ENCODE assay signal across 9 cellular contexts in the genomic region with DNA sequence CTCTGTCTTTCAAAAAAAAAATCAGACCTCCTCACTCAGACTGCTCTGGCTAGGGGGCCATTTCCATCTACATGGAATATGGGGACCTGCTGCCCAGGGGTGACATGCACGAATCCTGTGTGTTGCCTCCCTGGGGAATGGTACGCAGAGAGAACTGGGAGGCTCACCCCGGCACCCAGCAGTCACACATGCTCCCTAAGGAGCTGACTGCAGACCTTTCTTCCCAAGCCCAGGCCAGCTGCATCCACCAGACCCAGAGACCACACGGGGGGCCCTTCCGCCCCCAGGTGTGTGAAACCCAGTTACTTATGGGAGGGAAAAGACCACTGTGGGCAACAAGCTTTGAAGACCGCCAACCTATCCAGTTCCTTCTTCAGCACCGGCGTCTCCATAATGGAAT. TPM values are rescaled to one million over a fixed set of nuclear protein-coding genes. Genes with fewer than 3 reads are reported as not detected.
"Had no signal": no experiment of that assay in that cellular context is flagged by ENCODE, and none has a peak within 500 bp of the region (broad histone marks: within the 10 kb centered on the region; RNA-seq: fewer than 3 reads in every experiment).

No MANE protein-coding gene starts in this region.

- H3K4me3 ChIP-seq: K562 had no signal

- H3K9me3 Mint-ChIP-seq: IgD-negative memory B cell had no signal

- H3K27me3 Mint-ChIP-seq: IgD-negative memory B cell had no signal

- H3K4me3 Mint-ChIP-seq: IgD-negative memory B cell had no signal

- ATAC-seq: HepG2, K562 had no signal

- FAIRE-seq: HepG2, HTR-8/SVneo, K562 had no signal

- DNase-seq: IMR-90, KBM-7, KG1 had no signal

- H3K27ac Mint-ChIP-seq: IgD-negative memory B cell had no signal

- H3K27ac ChIP-seq: HL-60 had no signal

RNA-seq across cellular contexts. Expression of a gene that starts 7.2 kb away (rescaled TPM):
- total RNA-seq: HepG2, HT-29, IMR-90 had no signal
- polyA plus RNA-seq: HepG2, IMR-90 had no signal
